ENCODE assay signal across 1 cellular context in the genomic region with DNA sequence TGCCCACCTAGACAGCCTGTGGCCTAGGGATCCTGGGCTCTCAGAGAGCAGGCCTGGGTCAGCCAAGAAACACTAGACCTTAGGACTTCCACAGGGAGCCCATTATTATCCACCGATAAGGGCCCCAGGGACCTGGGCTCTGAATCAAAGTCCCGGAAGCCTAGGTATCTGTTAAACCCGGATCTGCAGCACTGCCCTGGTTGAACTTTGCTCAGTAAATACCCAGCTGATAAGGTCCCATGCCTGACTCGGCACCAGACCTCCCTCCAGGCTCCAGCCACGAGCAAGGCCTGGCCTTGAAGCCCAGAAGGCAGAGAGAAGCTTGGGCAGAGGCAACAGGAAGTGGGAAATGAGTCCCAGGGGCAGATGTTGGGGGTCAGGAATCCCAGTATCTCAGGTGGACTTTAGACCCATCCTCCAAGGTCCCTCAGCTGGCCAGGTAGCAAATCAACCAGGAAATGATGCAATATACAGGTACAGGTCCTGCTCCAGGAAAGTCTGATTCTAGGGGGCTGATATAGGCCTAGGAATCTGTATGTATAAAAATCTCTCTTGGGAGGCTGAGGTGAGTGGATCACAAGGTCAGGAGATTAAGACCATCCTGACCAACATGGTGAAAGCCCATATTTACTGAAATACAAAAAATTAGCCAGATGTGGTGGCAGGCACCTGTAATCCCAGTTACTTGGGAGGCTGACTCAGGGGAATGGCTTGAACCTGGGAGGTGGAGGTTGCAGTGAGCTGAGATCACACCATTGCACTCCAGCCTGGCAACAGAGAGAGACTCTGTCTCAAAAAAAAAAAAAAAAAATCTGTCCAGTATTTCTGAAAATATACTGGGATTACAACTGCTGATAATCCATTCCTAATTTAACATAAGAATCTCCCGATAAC.
TF ChIP-seq lines count a peak whose summit lies in the region.

No MANE protein-coding gene starts in this region.

TF ChIP-seq in HepG2, 621 proteins besides CTCF, POLR2A, EP300 and RAD21 (continued from another document and continues in another):
- TF ChIP-seq, protein P1, sequence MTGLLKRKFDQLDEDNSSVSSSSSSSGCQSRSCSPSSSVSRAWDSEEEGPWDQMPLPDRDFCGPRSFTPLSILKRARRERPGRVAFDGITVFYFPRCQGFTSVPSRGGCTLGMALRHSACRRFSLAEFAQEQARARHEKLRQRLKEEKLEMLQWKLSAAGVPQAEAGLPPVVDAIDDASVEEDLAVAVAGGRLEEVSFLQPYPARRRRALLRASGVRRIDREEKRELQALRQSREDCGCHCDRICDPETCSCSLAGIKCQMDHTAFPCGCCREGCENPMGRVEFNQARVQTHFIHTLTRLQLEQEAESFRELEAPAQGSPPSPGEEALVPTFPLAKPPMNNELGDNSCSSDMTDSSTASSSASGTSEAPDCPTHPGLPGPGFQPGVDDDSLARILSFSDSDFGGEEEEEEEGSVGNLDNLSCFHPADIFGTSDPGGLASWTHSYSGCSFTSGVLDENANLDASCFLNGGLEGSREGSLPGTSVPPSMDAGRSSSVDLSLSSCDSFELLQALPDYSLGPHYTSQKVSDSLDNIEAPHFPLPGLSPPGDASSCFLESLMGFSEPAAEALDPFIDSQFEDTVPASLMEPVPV (CRISPR knock-in tag; IDR thresholded peaks at IDR 0.05), result peak; percentile 85; the same call in 1 of the 2 replicates
- TF ChIP-seq RFX5 (IDR thresholded peaks at IDR 0.05; ENCODE audit: low read depth, low read length), result peak; percentile 75; the same call in 1 of the 2 replicates
- peak; percentile 46; the same call in 1 of the 2 replicates for TF ChIP-seq FOXA1 (IDR thresholded peaks at IDR 0.05)
- peak; percentile 99 for TF ChIP-seq FOXA1 (CRISPR knock-in tag; IDR thresholded peaks at IDR 0.05)
- TF ChIP-seq, protein P2, sequence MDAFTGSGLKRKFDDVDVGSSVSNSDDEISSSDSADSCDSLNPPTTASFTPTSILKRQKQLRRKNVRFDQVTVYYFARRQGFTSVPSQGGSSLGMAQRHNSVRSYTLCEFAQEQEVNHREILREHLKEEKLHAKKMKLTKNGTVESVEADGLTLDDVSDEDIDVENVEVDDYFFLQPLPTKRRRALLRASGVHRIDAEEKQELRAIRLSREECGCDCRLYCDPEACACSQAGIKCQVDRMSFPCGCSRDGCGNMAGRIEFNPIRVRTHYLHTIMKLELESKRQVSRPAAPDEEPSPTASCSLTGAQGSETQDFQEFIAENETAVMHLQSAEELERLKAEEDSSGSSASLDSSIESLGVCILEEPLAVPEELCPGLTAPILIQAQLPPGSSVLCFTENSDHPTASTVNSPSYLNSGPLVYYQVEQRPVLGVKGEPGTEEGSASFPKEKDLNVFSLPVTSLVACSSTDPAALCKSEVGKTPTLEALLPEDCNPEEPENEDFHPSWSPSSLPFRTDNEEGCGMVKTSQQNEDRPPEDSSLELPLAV (CRISPR knock-in tag; conservative IDR thresholded peaks at IDR 0.05; ENCODE audit: low read depth), result no peak
- TF ChIP-seq KDM2A (CRISPR knock-in tag; IDR thresholded peaks at IDR 0.05; ENCODE audit: borderline replicate concordance, low read depth), result peak; percentile 73; the same call in 1 of the 2 replicates
- no peak for TF ChIP-seq MATR3 (CRISPR knock-in tag; IDR thresholded peaks at IDR 0.05)
- TF ChIP-seq ZFP36 (IDR thresholded peaks at IDR 0.05; ENCODE audit: borderline replicate concordance, low read depth, low read length, partially characterized antibody), result no peak
- TF ChIP-seq EHMT2 (IDR thresholded peaks at IDR 0.05; ENCODE audit: borderline replicate concordance, low read depth, low read length), result no peak
- TF ChIP-seq, protein P3, sequence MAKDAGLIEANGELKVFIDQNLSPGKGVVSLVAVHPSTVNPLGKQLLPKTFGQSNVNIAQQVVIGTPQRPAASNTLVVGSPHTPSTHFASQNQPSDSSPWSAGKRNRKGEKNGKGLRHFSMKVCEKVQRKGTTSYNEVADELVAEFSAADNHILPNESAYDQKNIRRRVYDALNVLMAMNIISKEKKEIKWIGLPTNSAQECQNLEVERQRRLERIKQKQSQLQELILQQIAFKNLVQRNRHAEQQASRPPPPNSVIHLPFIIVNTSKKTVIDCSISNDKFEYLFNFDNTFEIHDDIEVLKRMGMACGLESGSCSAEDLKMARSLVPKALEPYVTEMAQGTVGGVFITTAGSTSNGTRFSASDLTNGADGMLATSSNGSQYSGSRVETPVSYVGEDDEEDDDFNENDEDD (CRISPR knock-in tag; IDR thresholded peaks at IDR 0.05; ENCODE audit: borderline replicate concordance), result peak; percentile 81; the same call in 1 of the 2 replicates
- no peak for TF ChIP-seq ZNF546 (CRISPR knock-in tag; conservative IDR thresholded peaks at IDR 0.05)
- TF ChIP-seq AHR (CRISPR knock-in tag; IDR thresholded peaks at IDR 0.05), result peak; percentile 69; the same call in 1 of the 2 replicates
- peak; percentile 97 for TF ChIP-seq ZBTB38 (CRISPR knock-in tag; IDR thresholded peaks at IDR 0.05)
- TF ChIP-seq, protein P4, sequence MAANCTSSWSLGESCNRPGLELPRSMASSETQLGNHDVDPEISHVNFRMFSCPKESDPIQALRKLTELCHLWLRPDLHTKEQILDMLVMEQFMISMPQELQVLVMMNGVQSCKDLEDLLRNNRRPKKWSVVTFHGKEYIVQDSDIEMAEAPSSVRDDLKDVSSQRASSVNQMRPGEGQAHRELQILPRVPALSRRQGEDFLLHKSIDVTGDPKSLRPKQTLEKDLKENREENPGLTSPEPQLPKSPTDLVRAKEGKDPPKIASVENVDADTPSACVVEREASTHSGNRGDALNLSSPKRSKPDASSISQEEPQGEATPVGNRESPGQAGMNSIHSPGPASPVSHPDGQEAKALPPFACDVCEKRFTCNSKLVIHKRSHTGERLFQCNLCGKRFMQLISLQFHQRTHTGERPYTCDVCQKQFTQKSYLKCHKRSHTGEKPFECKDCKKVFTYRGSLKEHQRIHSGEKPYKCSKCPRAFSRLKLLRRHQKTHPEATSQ (CRISPR knock-in tag; IDR thresholded peaks at IDR 0.05; ENCODE audit: borderline replicate concordance), result peak; percentile 91
- peak; percentile 100 for TF ChIP-seq MTA1 (CRISPR knock-in tag; IDR thresholded peaks at IDR 0.05; ENCODE audit: borderline replicate concordance)
- peak; percentile 87 for TF ChIP-seq SKI (IDR thresholded peaks at IDR 0.05; ENCODE audit: partially characterized antibody)
- TF ChIP-seq, protein P5, sequence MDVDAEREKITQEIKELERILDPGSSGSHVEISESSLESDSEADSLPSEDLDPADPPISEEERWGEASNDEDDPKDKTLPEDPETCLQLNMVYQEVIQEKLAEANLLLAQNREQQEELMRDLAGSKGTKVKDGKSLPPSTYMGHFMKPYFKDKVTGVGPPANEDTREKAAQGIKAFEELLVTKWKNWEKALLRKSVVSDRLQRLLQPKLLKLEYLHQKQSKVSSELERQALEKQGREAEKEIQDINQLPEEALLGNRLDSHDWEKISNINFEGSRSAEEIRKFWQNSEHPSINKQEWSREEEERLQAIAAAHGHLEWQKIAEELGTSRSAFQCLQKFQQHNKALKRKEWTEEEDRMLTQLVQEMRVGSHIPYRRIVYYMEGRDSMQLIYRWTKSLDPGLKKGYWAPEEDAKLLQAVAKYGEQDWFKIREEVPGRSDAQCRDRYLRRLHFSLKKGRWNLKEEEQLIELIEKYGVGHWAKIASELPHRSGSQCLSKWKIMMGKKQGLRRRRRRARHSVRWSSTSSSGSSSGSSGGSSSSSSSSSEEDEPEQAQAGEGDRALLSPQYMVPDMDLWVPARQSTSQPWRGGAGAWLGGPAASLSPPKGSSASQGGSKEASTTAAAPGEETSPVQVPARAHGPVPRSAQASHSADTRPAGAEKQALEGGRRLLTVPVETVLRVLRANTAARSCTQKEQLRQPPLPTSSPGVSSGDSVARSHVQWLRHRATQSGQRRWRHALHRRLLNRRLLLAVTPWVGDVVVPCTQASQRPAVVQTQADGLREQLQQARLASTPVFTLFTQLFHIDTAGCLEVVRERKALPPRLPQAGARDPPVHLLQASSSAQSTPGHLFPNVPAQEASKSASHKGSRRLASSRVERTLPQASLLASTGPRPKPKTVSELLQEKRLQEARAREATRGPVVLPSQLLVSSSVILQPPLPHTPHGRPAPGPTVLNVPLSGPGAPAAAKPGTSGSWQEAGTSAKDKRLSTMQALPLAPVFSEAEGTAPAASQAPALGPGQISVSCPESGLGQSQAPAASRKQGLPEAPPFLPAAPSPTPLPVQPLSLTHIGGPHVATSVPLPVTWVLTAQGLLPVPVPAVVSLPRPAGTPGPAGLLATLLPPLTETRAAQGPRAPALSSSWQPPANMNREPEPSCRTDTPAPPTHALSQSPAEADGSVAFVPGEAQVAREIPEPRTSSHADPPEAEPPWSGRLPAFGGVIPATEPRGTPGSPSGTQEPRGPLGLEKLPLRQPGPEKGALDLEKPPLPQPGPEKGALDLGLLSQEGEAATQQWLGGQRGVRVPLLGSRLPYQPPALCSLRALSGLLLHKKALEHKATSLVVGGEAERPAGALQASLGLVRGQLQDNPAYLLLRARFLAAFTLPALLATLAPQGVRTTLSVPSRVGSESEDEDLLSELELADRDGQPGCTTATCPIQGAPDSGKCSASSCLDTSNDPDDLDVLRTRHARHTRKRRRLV (CRISPR knock-in tag; IDR thresholded peaks at IDR 0.05), result peak; percentile 60; the same call in 1 of the 2 replicates
- peak; percentile 73 for TF ChIP-seq ZNF883 (CRISPR knock-in tag; IDR thresholded peaks at IDR 0.05; ENCODE audit: not compliant biosample characterization)
- TF ChIP-seq ZSCAN12 (CRISPR knock-in tag; IDR thresholded peaks at IDR 0.05), result no peak
- no peak for TF ChIP-seq HDAC6 (IDR thresholded peaks at IDR 0.05; ENCODE audit: low read depth, low read length)
- peak; percentile 98 for TF ChIP-seq ZBTB7B (CRISPR knock-in tag; IDR thresholded peaks at IDR 0.05)
- peak; percentile 94; the same call in 1 of the 2 replicates for TF ChIP-seq ETV6 (CRISPR knock-in tag; conservative IDR thresholded peaks at IDR 0.05)
- no peak; the same call in none of the 2 replicates for TF ChIP-seq SMC3 (IDR thresholded peaks at IDR 0.05; ENCODE audit: low read length)
- TF ChIP-seq RBM22 (optimal IDR thresholded peaks at IDR 0.05; ENCODE audit: low read length), result no peak
- TF ChIP-seq, protein P6, sequence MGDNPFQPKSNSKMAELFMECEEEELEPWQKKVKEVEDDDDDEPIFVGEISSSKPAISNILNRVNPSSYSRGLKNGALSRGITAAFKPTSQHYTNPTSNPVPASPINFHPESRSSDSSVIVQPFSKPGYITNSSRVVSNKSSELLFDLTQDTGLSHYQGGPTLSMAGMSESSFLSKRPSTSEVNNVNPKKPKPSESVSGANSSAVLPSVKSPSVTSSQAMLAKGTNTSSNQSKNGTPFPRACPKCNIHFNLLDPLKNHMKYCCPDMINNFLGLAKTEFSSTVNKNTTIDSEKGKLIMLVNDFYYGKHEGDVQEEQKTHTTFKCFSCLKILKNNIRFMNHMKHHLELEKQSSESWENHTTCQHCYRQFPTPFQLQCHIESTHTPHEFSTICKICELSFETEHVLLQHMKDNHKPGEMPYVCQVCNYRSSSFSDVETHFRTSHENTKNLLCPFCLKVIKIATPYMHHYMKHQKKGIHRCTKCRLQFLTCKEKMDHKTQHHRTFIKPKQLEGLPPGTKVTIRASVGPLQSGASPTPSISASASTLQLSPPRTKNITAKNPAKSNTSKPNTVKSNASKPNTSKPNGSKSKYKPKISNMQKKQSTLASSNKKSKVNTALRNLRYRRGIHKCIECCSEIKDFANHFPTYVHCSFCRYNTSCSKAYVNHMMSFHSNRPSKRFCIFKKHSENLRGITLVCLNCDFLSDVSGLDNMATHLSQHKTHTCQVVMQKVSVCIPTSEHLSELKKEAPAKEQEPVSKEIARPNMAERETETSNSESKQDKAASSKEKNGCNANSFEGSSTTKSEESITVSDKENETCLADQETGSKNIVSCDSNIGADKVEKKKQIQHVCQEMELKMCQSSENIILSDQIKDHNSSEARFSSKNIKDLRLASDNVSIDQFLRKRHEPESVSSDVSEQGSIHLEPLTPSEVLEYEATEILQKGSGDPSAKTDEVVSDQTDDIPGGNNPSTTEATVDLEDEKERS (CRISPR knock-in tag; IDR thresholded peaks at IDR 0.05), result peak; percentile 98
- TF ChIP-seq NCOA5 (CRISPR knock-in tag; IDR thresholded peaks at IDR 0.05), result peak; percentile 94
- TF ChIP-seq, protein P7, sequence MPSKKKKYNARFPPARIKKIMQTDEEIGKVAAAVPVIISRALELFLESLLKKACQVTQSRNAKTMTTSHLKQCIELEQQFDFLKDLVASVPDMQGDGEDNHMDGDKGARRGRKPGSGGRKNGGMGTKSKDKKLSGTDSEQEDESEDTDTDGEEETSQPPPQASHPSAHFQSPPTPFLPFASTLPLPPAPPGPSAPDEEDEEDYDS (CRISPR knock-in tag; IDR thresholded peaks at IDR 0.05), result peak; percentile 49; the same call in 1 of the 2 replicates
- TF ChIP-seq, protein P8, sequence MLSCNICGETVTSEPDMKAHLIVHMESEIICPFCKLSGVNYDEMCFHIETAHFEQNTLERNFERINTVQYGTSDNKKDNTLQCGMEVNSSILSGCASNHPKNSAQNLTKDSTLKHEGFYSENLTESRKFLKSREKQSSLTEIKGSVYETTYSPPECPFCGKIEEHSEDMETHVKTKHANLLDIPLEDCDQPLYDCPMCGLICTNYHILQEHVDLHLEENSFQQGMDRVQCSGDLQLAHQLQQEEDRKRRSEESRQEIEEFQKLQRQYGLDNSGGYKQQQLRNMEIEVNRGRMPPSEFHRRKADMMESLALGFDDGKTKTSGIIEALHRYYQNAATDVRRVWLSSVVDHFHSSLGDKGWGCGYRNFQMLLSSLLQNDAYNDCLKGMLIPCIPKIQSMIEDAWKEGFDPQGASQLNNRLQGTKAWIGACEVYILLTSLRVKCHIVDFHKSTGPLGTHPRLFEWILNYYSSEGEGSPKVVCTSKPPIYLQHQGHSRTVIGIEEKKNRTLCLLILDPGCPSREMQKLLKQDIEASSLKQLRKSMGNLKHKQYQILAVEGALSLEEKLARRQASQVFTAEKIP (CRISPR knock-in tag; IDR thresholded peaks at IDR 0.05; ENCODE audit: borderline replicate concordance), result no peak
- no peak for TF ChIP-seq NBN (conservative IDR thresholded peaks at IDR 0.05)
- no peak for TF ChIP-seq SNRNP70 (IDR thresholded peaks at IDR 0.05; ENCODE audit: low read depth, low read length)
